11 cellular contexts compared by ENCODE assay signal in genomic region chr14:76376409-76376877, GRCh38. TPM values are rescaled to one million over a fixed set of nuclear protein-coding genes. Genes with fewer than 3 reads are reported as not detected.
DNase-seq lines count a peak whose midpoint lies in the region; TF ChIP-seq lines count a peak whose summit lies in the region.
"Had no signal": no experiment of that assay in that cellular context is flagged by ENCODE, and none has a peak within 500 bp of the region (broad histone marks: within the 10 kb centered on the region; RNA-seq: fewer than 3 reads in every experiment).

No MANE protein-coding gene starts in this region.

- H3K9me2 ChIP-seq in neural cell (ENCODE audit: insufficient read depth, low read length): no peaks in the 10 kb centered on the region

- H3K9me3 ChIP-seq in NT2/D1 (ENCODE audit: insufficient read depth, low read length) (no peaks in the 10 kb centered on the region), esophagus (ENCODE audit: control insufficient read depth in 2 of 2, insufficient read depth in 1 of 2, low read depth in 1 of 2, low read length in 1 of 2) (no peaks in the 10 kb centered on the region), neural cell (ENCODE audit: low read length) (no peaks in the 10 kb centered on the region), adrenal gland (replicated peaks in 1 of 3) (no peaks in the 10 kb centered on the region)

- no peak for TF ChIP-seq EP300 in neural cell (conservative IDR thresholded peaks at IDR 0.05; ENCODE audit: poor library complexity, severe bottlenecking)

- DNase-seq in AG04449 (ENCODE audit: low read depth, low spot score): no peak
- no peak for DNase-seq in NT2/D1 (ENCODE audit: low read depth, low spot score)
- DNase-seq in NCI-H1694 treated with DMSO at 0.1 percent for 48 hours (lab: John Stamatoyannopoulos, UW): no peak
- no peak for DNase-seq in adrenal gland
- DNase-seq in DMS114 treated with DMSO at 0.1 percent for 48 hours (lab: John Stamatoyannopoulos, UW; ENCODE audit: unreplicated experiment): no peak
- no peak for DNase-seq in stimulated activated CD4-positive, alpha-beta T cell treated with anti-CD3 and anti-CD28 coated beads, Interleukin-2, amount 100 ng/mL, for 48 hours
- DNase-seq: activated CD4-positive, alpha-beta T cell treated with anti-CD3 and anti-CD28 coated beads, Interleukin-2, amount 50 U/mL, for 4 hours; MM.1S; stimulated activated CD4-positive, alpha-beta T cell treated with anti-CD3 and anti-CD28 coated beads, Interleukin-15, amount 100 ng/mL, for 24 hours had no signal

- H3K9ac ChIP-seq in NT2/D1 (ENCODE audit: insufficient read length, low read depth) (peak overlapping the region; percentile 76), neural cell (ENCODE audit: low read length) (no peak overlapping the region)

- no peak for TF ChIP-seq RAD21 in neural cell (conservative IDR thresholded peaks at IDR 0.05)

- POLR2A ChIA-PET in AG04449 (lab: Yijun Ruan, JAX): no interaction called here

- H3K4me1 ChIP-seq in NT2/D1 (ENCODE audit: insufficient read depth, insufficient read length): no peaks in the 10 kb centered on the region
- H3K4me1 ChIP-seq in esophagus (ENCODE audit: control insufficient read depth in 2 of 2, insufficient read depth in 2 of 2, low read length in 1 of 2): peaks cover 6% of the 10 kb centered on the region in 2 donors
- peaks cover 0 to 3% of the 10 kb centered on the region in 2 donors for H3K4me1 ChIP-seq in adrenal gland (replicated peaks in 1 of 2)

- H3K4me3 ChIP-seq in AG04449 (ENCODE audit: low read depth, low read length) (peak overlapping the region; percentile 25), NT2/D1 (ENCODE audit: insufficient read length, low read depth) (peak overlapping the region; percentile 59), esophagus (ENCODE audit: low read depth in 1 of 2, low read length in 2 of 2) (peak overlapping the region; percentile 6 to 17), neural cell (ENCODE audit: low read length) (peak overlapping the region; percentile 66), adrenal gland (peak overlapping the region in 1 of 4 donors; percentile 39)

- TF ChIP-seq POLR2A in adrenal gland (IDR thresholded peaks at IDR 0.05): no peak

- H3K79me2 ChIP-seq in neural cell (replicated peaks; ENCODE audit: insufficient read depth, low read length): no peaks in the 10 kb centered on the region

- H2AFZ ChIP-seq in neural cell (ENCODE audit: low read depth, low read length): no peak overlapping the region

- H3K4me2 ChIP-seq in neural cell (ENCODE audit: low read length): peak overlapping the region; percentile 24

- H3K27ac ChIP-seq in esophagus (ENCODE audit: low read depth in 2 of 2, low read length in 1 of 2): no peak overlapping the region
- H3K27ac ChIP-seq in neural cell (ENCODE audit: low read length): no peak overlapping the region
- no peak overlapping the region for H3K27ac ChIP-seq in adrenal gland

- no peaks in the 10 kb centered on the region for H4K20me1 ChIP-seq in neural cell (ENCODE audit: insufficient read depth)

- TF ChIP-seq CTCF in AG04449 (IDR thresholded peaks at IDR 0.05; ENCODE audit: insufficient read depth, low read length, missing control alignments) (no peak), neural cell (IDR thresholded peaks at IDR 0.05; ENCODE audit: poor library complexity, severe bottlenecking) (no peak), adrenal gland (IDR thresholded peaks at IDR 0.05) (no peak)

- H3K36me3 ChIP-seq in NT2/D1 (ENCODE audit: insufficient read depth, insufficient read length, low read length) (no peaks in the 10 kb centered on the region), esophagus (ENCODE audit: control insufficient read depth in 2 of 2, insufficient read depth in 2 of 2, low read length in 1 of 2) (no peaks in the 10 kb centered on the region), neural cell (ENCODE audit: insufficient read depth, low read length) (no peaks in the 10 kb centered on the region), adrenal gland (replicated peaks in 1 of 2) (no peaks in the 10 kb centered on the region)

- CTCF ChIA-PET in AG04449 (lab: Yijun Ruan, JAX): no interaction called here

- H3K27me3 ChIP-seq in NT2/D1 (ENCODE audit: insufficient read depth, insufficient read length): peaks cover 59% of the 10 kb centered on the region
- H3K27me3 ChIP-seq in esophagus (ENCODE audit: control insufficient read depth in 1 of 2, insufficient read depth in 2 of 2, low read length in 2 of 2): peaks cover 4 to 8% of the 10 kb centered on the region in 2 donors
- H3K27me3 ChIP-seq in neural cell (ENCODE audit: insufficient read depth, low read depth, low read length): peaks cover 68% of the 10 kb centered on the region
- peaks cover 29% of the 10 kb centered on the region for H3K27me3 ChIP-seq in adrenal gland

- H3F3A ChIP-seq in neural cell (ENCODE audit: insufficient read depth, low read length, poor library complexity, severe bottlenecking): no peaks in the 10 kb centered on the region

- intact Hi-C loops in adrenal gland (cut with DNase I): no loop called here

- 3% methylated on average over 16 of the region's 16 CpGs for WGBS in esophagus, 2 donors
- WGBS in adrenal gland, 4 donors: 1 to 3% (median 2%) methylated on average over 16 of the region's 16 CpGs

TF ChIP-seq in neural cell, 6 proteins besides CTCF, POLR2A, EP300 and RAD21:
- TF ChIP-seq, protein P1, sequence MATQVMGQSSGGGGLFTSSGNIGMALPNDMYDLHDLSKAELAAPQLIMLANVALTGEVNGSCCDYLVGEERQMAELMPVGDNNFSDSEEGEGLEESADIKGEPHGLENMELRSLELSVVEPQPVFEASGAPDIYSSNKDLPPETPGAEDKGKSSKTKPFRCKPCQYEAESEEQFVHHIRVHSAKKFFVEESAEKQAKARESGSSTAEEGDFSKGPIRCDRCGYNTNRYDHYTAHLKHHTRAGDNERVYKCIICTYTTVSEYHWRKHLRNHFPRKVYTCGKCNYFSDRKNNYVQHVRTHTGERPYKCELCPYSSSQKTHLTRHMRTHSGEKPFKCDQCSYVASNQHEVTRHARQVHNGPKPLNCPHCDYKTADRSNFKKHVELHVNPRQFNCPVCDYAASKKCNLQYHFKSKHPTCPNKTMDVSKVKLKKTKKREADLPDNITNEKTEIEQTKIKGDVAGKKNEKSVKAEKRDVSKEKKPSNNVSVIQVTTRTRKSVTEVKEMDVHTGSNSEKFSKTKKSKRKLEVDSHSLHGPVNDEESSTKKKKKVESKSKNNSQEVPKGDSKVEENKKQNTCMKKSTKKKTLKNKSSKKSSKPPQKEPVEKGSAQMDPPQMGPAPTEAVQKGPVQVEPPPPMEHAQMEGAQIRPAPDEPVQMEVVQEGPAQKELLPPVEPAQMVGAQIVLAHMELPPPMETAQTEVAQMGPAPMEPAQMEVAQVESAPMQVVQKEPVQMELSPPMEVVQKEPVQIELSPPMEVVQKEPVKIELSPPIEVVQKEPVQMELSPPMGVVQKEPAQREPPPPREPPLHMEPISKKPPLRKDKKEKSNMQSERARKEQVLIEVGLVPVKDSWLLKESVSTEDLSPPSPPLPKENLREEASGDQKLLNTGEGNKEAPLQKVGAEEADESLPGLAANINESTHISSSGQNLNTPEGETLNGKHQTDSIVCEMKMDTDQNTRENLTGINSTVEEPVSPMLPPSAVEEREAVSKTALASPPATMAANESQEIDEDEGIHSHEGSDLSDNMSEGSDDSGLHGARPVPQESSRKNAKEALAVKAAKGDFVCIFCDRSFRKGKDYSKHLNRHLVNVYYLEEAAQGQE (IDR thresholded peaks at IDR 0.05; ENCODE audit: borderline replicate concordance): no peak
- TF ChIP-seq SMC3 (conservative IDR thresholded peaks at IDR 0.05; ENCODE audit: poor library complexity): no peak
- no peak for TF ChIP-seq TAF1 (IDR thresholded peaks at IDR 0.05; ENCODE audit: low read depth)
- TF ChIP-seq MXI1 (conservative IDR thresholded peaks at IDR 0.05; ENCODE audit: poor library complexity, severe bottlenecking): no peak
- TF ChIP-seq POLR2AphosphoS5 (IDR thresholded peaks at IDR 0.05): no peak
- TF ChIP-seq EZH2 (IDR thresholded peaks at IDR 0.05; ENCODE audit: borderline replicate concordance, insufficient read depth, low read length, poor library complexity, severe bottlenecking): no peak

RNA-seq across cellular contexts. Expression of gene ESRRB, which starts 0.5 kb away (rescaled TPM):
- polyA plus RNA-seq in esophagus (under 1 TPM in 1 of 2 donors, not detected in 1; 0.06 TPM), neural cell (0.59 and 1.9 TPM in 2 replicates), adrenal gland (under 1 TPM in 1 of 3 donors, not detected in 2; 0.20 TPM)
- polyA minus RNA-seq in neural cell: 1.0 and 1.2 TPM in 2 replicates
- total RNA-seq in adrenal gland: under 1 TPM in 5 of 8 donors, not detected in 3; 0.21 to 0.55 (median 0.31) TPM
